In genomic region chr5:76521240-76521758, GRCh38 we compare ENCODE assay signal across 9 cellular contexts.
DNase-seq lines count a peak whose midpoint lies in the region; ATAC-seq and TF ChIP-seq lines count a peak whose summit lies in the region.
"Had no signal": no experiment of that assay in that cellular context is flagged by ENCODE, and none has a peak within 500 bp of the region (broad histone marks: within the 10 kb centered on the region; RNA-seq: fewer than 3 reads in every experiment).

No MANE protein-coding gene starts in this region.

- H3K4me3 Mint-ChIP-seq in activated CD8-positive, alpha-beta memory T cell treated with anti-CD3 and anti-CD28 coated beads, Interleukin-2, amount 10 ng/mL, durations not matched to agents 7 days and 5 days: peak overlapping the region; percentile 23

- no peaks in the 10 kb centered on the region for H3K4me1 ChIP-seq in adipocyte (ENCODE audit: control insufficient read depth, insufficient read depth, low read length)
- H3K4me1 ChIP-seq in osteoblast (ENCODE audit: insufficient read depth, low read length): peaks cover 3% of the 10 kb centered on the region

- no peak for TF ChIP-seq CTCF in osteoblast (IDR thresholded peaks at IDR 0.05; ENCODE audit: extremely low read depth, low read depth, low read length)

- no peaks in the 10 kb centered on the region for H3K27me3 Mint-ChIP-seq in activated CD8-positive, alpha-beta memory T cell treated with anti-CD3 and anti-CD28 coated beads, Interleukin-2, amount 10 ng/mL, durations not matched to agents 7 days and 5 days

- ATAC-seq in activated CD8-positive, alpha-beta memory T cell treated with anti-CD3 and anti-CD28 coated beads, Interleukin-2, amount 10 ng/mL, durations not matched to agents 7 days and 5 days: peak; percentile 74
- ATAC-seq in HG02981 (IDR thresholded peaks at IDR 0.05; ENCODE audit: unreplicated experiment) (peak; percentile 81), GM19397 (IDR thresholded peaks at IDR 0.05; ENCODE audit: unreplicated experiment) (no peak), HG03520 (IDR thresholded peaks at IDR 0.05; ENCODE audit: unreplicated experiment) (no peak)

- DNase-seq in activated CD8-positive, alpha-beta memory T cell treated with anti-CD3 and anti-CD28 coated beads, Interleukin-2, amount 10 ng/mL, durations not matched to agents 7 days and 5 days: no peak
- no peak for DNase-seq in activated CD8-positive, alpha-beta memory T cell treated with anti-CD3 and anti-CD28 coated beads for 24 hours
- DNase-seq in adipocyte (ENCODE audit: low read depth) (peak; percentile 20), osteoblast (ENCODE audit: insufficient read length, low spot score, missing footprints) (peak; percentile 66), iPS-NIHi7 (ENCODE audit: extremely low spot score) (no peak)
- DNase-seq: left cardiac atrium had no signal

- CTCF ChIA-PET in activated CD8-positive, alpha-beta memory T cell treated with anti-CD3 and anti-CD28 coated beads, Interleukin-2, amount 10 ng/mL, durations not matched to agents 7 days and 5 days (lab: Charles Lee): no interaction called here

- H3K4me3 ChIP-seq in adipocyte (ENCODE audit: low read length) (peak overlapping the region; percentile 46), osteoblast (ENCODE audit: insufficient read depth, low read length) (no peak overlapping the region)

- no peak overlapping the region for H3K4me2 ChIP-seq in osteoblast (ENCODE audit: insufficient read depth, low read length)

- peaks cover 30% of the 10 kb centered on the region for H3K36me3 Mint-ChIP-seq in activated CD8-positive, alpha-beta memory T cell treated with anti-CD3 and anti-CD28 coated beads, Interleukin-2, amount 10 ng/mL, durations not matched to agents 7 days and 5 days

- peaks cover 4% of the 10 kb centered on the region for H3K9me3 Mint-ChIP-seq in activated CD8-positive, alpha-beta memory T cell treated with anti-CD3 and anti-CD28 coated beads, Interleukin-2, amount 10 ng/mL, durations not matched to agents 7 days and 5 days (ENCODE audit: low read depth)

- no peak overlapping the region for H3K27ac ChIP-seq in osteoblast (ENCODE audit: low read depth, low read length)

- peaks cover 24% of the 10 kb centered on the region for H3K4me1 Mint-ChIP-seq in activated CD8-positive, alpha-beta memory T cell treated with anti-CD3 and anti-CD28 coated beads, Interleukin-2, amount 10 ng/mL, durations not matched to agents 7 days and 5 days

- H3K36me3 ChIP-seq in adipocyte (ENCODE audit: control insufficient read depth, insufficient read depth, low read length, severe bottlenecking) (no peaks in the 10 kb centered on the region), osteoblast (ENCODE audit: insufficient read depth, low read length) (no peaks in the 10 kb centered on the region)

- no peak overlapping the region for H3K9ac ChIP-seq in adipocyte (ENCODE audit: low read length)

- peak overlapping the region; percentile 69 for H3K27ac Mint-ChIP-seq in activated CD8-positive, alpha-beta memory T cell treated with anti-CD3 and anti-CD28 coated beads, Interleukin-2, amount 10 ng/mL, durations not matched to agents 7 days and 5 days

- H3K27me3 ChIP-seq in adipocyte (replicated peaks; ENCODE audit: control insufficient read depth, insufficient read depth, low read length) (no peaks in the 10 kb centered on the region), osteoblast (ENCODE audit: insufficient read depth, low read length) (peaks cover 3% of the 10 kb centered on the region)

- no peaks in the 10 kb centered on the region for H3K79me2 ChIP-seq in osteoblast (ENCODE audit: insufficient read depth, low read length)

- no peaks in the 10 kb centered on the region for H3K9me3 ChIP-seq in adipocyte (ENCODE audit: control insufficient read depth, low read length)
- H3K9me3 ChIP-seq in osteoblast (ENCODE audit: low read depth, low read length): no peaks in the 10 kb centered on the region

- H2AFZ ChIP-seq in osteoblast (ENCODE audit: low read length): no peak overlapping the region

- no peaks in the 10 kb centered on the region for H4K20me1 ChIP-seq in osteoblast (ENCODE audit: insufficient read depth, low read length)

Comparison
In these comparisons a context has a peak if more than half of its experiments do, and no peak if none do; other contexts are left out.
1. ATAC-seq: peak in activated CD8-positive, alpha-beta memory T cell treated with anti-CD3 and anti-CD28 coated beads, Interleukin-2, amount 10 ng/mL, durations not matched to agents 7 days and 5 days (single experiment) and HG02981 (single experiment); none in GM19397 (single experiment) and HG03520 (single experiment).
2. DNase-seq: peak in adipocyte (single experiment) and osteoblast (single experiment); none in activated CD8-positive, alpha-beta memory T cell treated with anti-CD3 and anti-CD28 coated beads, Interleukin-2, amount 10 ng/mL, durations not matched to agents 7 days and 5 days (single experiment), activated CD8-positive, alpha-beta memory T cell treated with anti-CD3 and anti-CD28 coated beads for 24 hours (single experiment) and iPS-NIHi7 (single experiment).